Comparison of ENCODE assay signal across 13 cellular contexts in the genomic region with DNA sequence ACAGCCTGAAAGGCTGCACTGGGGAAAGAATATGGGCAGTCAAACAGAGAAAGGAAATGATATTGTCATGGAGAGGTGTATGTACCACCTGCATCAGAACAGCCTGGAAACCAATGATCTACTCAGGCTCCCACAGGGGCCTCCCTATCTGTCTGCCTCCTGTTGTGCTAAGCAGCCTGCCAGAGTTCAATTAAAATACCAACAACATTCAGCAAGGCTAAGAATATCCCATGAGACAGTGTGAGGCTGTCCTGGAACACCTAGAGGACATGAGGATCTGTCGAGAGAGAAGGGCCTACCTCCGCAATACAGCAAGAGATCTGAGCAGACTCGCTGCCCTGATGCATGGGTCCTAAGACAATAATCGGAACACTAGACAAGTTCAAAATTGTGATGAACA. TPM values are rescaled to one million over a fixed set of nuclear protein-coding genes. Genes with fewer than 3 reads are reported as not detected.
"Had no signal": no experiment of that assay in that cellular context is flagged by ENCODE, and none has a peak within 500 bp of the region (broad histone marks: within the 10 kb centered on the region; RNA-seq: fewer than 3 reads in every experiment).

No MANE protein-coding gene starts in this region.

- ATAC-seq: stimulated activated memory B cell treated with anti-CD40 and anti-IgM and Interleukin-4, amounts not matched to agents 10 μg/mL and 1 μg/mL and 100 μg/mL, for 72 hours had no signal

- H3K4me3 Mint-ChIP-seq: stimulated activated memory B cell treated with anti-CD40 and anti-IgM and Interleukin-4, amounts not matched to agents 10 μg/mL and 1 μg/mL and 100 μg/mL, for 72 hours had no signal

- H3K9me3 Mint-ChIP-seq: activated T-helper 2 cell treated with anti-CD3 and anti-CD28 coated beads, Interferon-gamma antibody, Interleukin-2, Interleukin-4, amounts not matched to agents 10 μg/mL and 5 μg/mL and 100 μg/mL, durations not matched to agents 14 hours and 24 hours and 36 hours; stimulated activated memory B cell treated with anti-CD40 and anti-IgM and Interleukin-4, amounts not matched to agents 10 μg/mL and 1 μg/mL and 100 μg/mL, for 72 hours had no signal

- H3K27ac ChIP-seq: dorsolateral prefrontal cortex, esophagus squamous epithelium, parathyroid adenoma, SJCRH30, tibial nerve had no signal

- H3K27ac Mint-ChIP-seq: stimulated activated memory B cell treated with anti-CD40 and anti-IgM and Interleukin-4, amounts not matched to agents 10 μg/mL and 1 μg/mL and 100 μg/mL, for 72 hours had no signal

- DNase-seq: activated naive CD4-positive, alpha-beta T cell treated with anti-CD3 and anti-CD28 coated beads, Interleukin-2, amount 50 U/mL, for 16 hours; dorsolateral prefrontal cortex; esophagus squamous epithelium; foreskin fibroblast; retina; SJCRH30; small intestine; SW 1271; T1000 had no signal

- H3K9ac ChIP-seq: parathyroid adenoma had no signal

- H3K27me3 Mint-ChIP-seq: stimulated activated memory B cell treated with anti-CD40 and anti-IgM and Interleukin-4, amounts not matched to agents 10 μg/mL and 1 μg/mL and 100 μg/mL, for 72 hours had no signal

- H3K9me3 ChIP-seq: esophagus squamous epithelium, SJCRH30, tibial nerve had no signal

- H3K27me3 ChIP-seq: dorsolateral prefrontal cortex, esophagus squamous epithelium, SJCRH30, tibial nerve had no signal

- H3K4me1 ChIP-seq: parathyroid adenoma, SJCRH30 had no signal

- H3K4me3 ChIP-seq: dorsolateral prefrontal cortex, esophagus squamous epithelium, SJCRH30, tibial nerve had no signal

RNA-seq across cellular contexts. Expression of gene SHBG, which starts 23.7 kb away (rescaled TPM):
- total RNA-seq: activated T-helper 2 cell treated with anti-CD3 and anti-CD28 coated beads, Interferon-gamma antibody, Interleukin-2, Interleukin-4, amounts not matched to agents 10 μg/mL and 5 μg/mL and 100 μg/mL, durations not matched to agents 14 hours and 24 hours and 36 hours; esophagus squamous epithelium had no signal
